ENCODE assay signal across 16 cellular contexts in the genomic region with DNA sequence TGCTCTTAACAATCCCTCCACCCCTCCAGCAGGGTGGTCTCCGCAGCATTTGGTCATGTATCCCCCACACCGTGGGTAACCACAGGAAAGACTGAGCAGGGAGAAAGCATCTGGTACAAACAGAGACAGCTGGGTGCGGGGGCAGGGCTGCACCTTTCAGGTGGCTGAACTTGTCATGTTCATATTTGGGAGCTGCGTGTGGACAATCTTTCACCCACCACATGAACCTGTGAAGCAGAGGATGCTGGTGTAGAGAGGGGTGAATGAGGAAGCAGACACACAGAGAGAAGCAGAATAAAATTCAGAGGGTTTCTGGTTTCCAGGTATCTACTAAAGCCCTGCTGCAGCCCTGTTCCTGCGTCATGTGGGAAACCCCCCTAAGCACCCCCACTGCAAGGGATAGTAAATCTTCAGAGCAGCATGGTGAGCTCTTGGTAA. TPM values are rescaled to one million over a fixed set of nuclear protein-coding genes. Genes with fewer than 3 reads are reported as not detected.
DNase-seq lines count a peak whose midpoint lies in the region; ATAC-seq and TF ChIP-seq lines count a peak whose summit lies in the region.
"Had no signal": no experiment of that assay in that cellular context is flagged by ENCODE, and none has a peak within 500 bp of the region (broad histone marks: within the 10 kb centered on the region; RNA-seq: fewer than 3 reads in every experiment).

No MANE protein-coding gene starts in this region.

- peaks cover 31% of the 10 kb centered on the region for H3K36me3 Mint-ChIP-seq in activated naive CD8-positive, alpha-beta T cell treated with anti-CD3 and anti-CD28 coated beads for 36 hours
- no peaks in the 10 kb centered on the region for H3K36me3 Mint-ChIP-seq in type B pancreatic cell
- H3K36me3 Mint-ChIP-seq in nephron progenitor cell (ENCODE audit: low read depth): peaks cover 10% of the 10 kb centered on the region

- ATAC-seq in HG02973 (IDR thresholded peaks at IDR 0.05; ENCODE audit: unreplicated experiment) (peak; percentile 41), HG02588 (IDR thresholded peaks at IDR 0.05; ENCODE audit: unreplicated experiment) (no peak)
- ATAC-seq: gastrocnemius medialis had no signal

- H3K27me3 Mint-ChIP-seq in activated naive CD8-positive, alpha-beta T cell treated with anti-CD3 and anti-CD28 coated beads for 36 hours: peaks cover 4% of the 10 kb centered on the region
- H3K27me3 Mint-ChIP-seq in type B pancreatic cell (peaks cover 4% of the 10 kb centered on the region), nephron progenitor cell (ENCODE audit: low read depth, poor library complexity) (peaks cover 7% of the 10 kb centered on the region)

- H3K27ac Mint-ChIP-seq in activated naive CD8-positive, alpha-beta T cell treated with anti-CD3 and anti-CD28 coated beads for 36 hours: peak overlapping the region; percentile 76
- H3K27ac Mint-ChIP-seq in type B pancreatic cell (no peak overlapping the region), nephron progenitor cell (no peak overlapping the region)

- H3K9me3 Mint-ChIP-seq in activated naive CD8-positive, alpha-beta T cell treated with anti-CD3 and anti-CD28 coated beads for 36 hours: no peaks in the 10 kb centered on the region
- H3K9me3 Mint-ChIP-seq in type B pancreatic cell: no peaks in the 10 kb centered on the region
- H3K9me3 Mint-ChIP-seq in nephron progenitor cell: peaks cover 8% of the 10 kb centered on the region

- H3K4me3 Mint-ChIP-seq in activated naive CD8-positive, alpha-beta T cell treated with anti-CD3 and anti-CD28 coated beads for 36 hours: peak overlapping the region; percentile 14
- H3K4me3 Mint-ChIP-seq in type B pancreatic cell: no peak overlapping the region
- no peak overlapping the region for H3K4me3 Mint-ChIP-seq in nephron progenitor cell

- peaks cover 27% of the 10 kb centered on the region for H3K4me1 Mint-ChIP-seq in activated naive CD8-positive, alpha-beta T cell treated with anti-CD3 and anti-CD28 coated beads for 36 hours
- H3K4me1 Mint-ChIP-seq in type B pancreatic cell (ENCODE audit: unreplicated experiment): peaks cover 5% of the 10 kb centered on the region
- H3K4me1 Mint-ChIP-seq in nephron progenitor cell: peaks cover 24% of the 10 kb centered on the region

- TF ChIP-seq CTCF in type B pancreatic cell (conservative IDR thresholded peaks at IDR 0.05): no peak
- no peak for TF ChIP-seq CTCF in nephron progenitor cell (IDR thresholded peaks at IDR 0.05)

- peak; percentile 44 for DNase-seq in activated CD8-positive, alpha-beta memory T cell treated with anti-CD3 and anti-CD28 coated beads, Interleukin-2, amount 50 U/mL, for 4 hours
- DNase-seq in activated CD8-positive, alpha-beta memory T cell treated with anti-CD3 and anti-CD28 coated beads, Interleukin-2, amount 50 U/mL, for 48 hours: no peak
- DNase-seq in activated naive CD8-positive, alpha-beta T cell treated with anti-CD3 and anti-CD28 coated beads for 36 hours: peak; percentile 30
- DNase-seq in type B pancreatic cell (ENCODE audit: extremely low spot score, unreplicated experiment) (peak; percentile 44), nephron progenitor cell (no peak), midbrain (lab: John Stamatoyannopoulos, UW) (no peak)
- DNase-seq: activated CD4-positive, alpha-beta T cell treated with anti-CD3 and anti-CD28 coated beads, Interleukin-2, amount 50 U/mL, for 1 hour; gastrocnemius medialis; GM23248; kidney; MM.1S; NCI-H2227 treated with DMSO at 0.1 percent for 48 hours; PC-9; trophoblast cell had no signal

RNA-seq across cellular contexts. Expression of a gene that starts 8.9 kb away (rescaled TPM):
- 10 to 100 TPM; 12.8 to 13.0 TPM for total RNA-seq in activated naive CD8-positive, alpha-beta T cell treated with anti-CD3 and anti-CD28 coated beads for 36 hours
- 4.1 and 4.8 TPM in 2 replicates for total RNA-seq in type B pancreatic cell (ENCODE audit: low replicate concordance)

Comparison
In these comparisons a context has a peak if more than half of its experiments do, and no peak if none do; other contexts are left out.
1. DNase-seq: peak in activated CD8-positive, alpha-beta memory T cell treated with anti-CD3 and anti-CD28 coated beads, Interleukin-2, amount 50 U/mL, for 4 hours (single experiment), activated naive CD8-positive, alpha-beta T cell treated with anti-CD3 and anti-CD28 coated beads for 36 hours (single experiment) and type B pancreatic cell (single experiment); none in activated CD8-positive, alpha-beta memory T cell treated with anti-CD3 and anti-CD28 coated beads, Interleukin-2, amount 50 U/mL, for 48 hours (single experiment), nephron progenitor cell (single experiment) and midbrain (single experiment).